Comparison of ENCODE assay signal across 2 cellular contexts in the genomic region with DNA sequence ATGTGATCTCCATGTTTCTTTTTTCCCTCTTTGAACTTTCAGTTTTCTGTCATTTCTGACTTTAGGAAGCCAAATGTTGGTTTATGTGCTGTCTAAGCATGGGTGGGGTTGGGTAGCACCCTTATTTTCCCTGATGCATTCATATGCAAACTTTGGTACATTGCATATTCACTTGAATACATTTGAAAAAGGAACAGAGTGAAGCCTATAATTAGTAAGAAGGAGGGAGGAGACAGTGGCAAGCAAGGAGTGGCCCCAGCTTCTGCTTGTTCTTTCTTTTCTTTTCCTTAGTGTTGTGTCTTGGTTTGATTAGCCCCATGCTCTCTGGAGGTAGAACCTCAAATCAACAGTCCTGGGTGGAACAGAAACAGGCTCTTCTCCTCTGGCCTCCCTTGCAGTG.
TF ChIP-seq lines count a peak whose summit lies in the region.

No MANE protein-coding gene starts in this region.

TF ChIP-seq in H1, 55 proteins besides CTCF, POLR2A, EP300 and RAD21:
- TF ChIP-seq CBX8 (IDR thresholded peaks at IDR 0.05; ENCODE audit: borderline replicate concordance, low read depth, low read length) (no peak), KDM5A (IDR thresholded peaks at IDR 0.05; ENCODE audit: low read length) (no peak), RNF2 (IDR thresholded peaks at IDR 0.05; ENCODE audit: borderline replicate concordance, low read depth, low read length, missing control alignments, poor library complexity, severe bottlenecking) (no peak), CHD2 (IDR thresholded peaks at IDR 0.05; ENCODE audit: low read length) (no peak), TAF7 (optimal IDR thresholded peaks at IDR 0.05; ENCODE audit: borderline replicate concordance, low read depth, low read length) (no peak), JUN (IDR thresholded peaks at IDR 0.05; ENCODE audit: low read depth, low read length) (no peak), POLR2AphosphoS5 (IDR thresholded peaks at IDR 0.05; ENCODE audit: low read depth, low read length) (no peak), KDM1A (IDR thresholded peaks at IDR 0.05; ENCODE audit: borderline replicate concordance, low read length) (no peak), TAF1 (IDR thresholded peaks at IDR 0.05; ENCODE audit: low read depth, low read length) (no peak), RBBP5 (IDR thresholded peaks at IDR 0.05; ENCODE audit: borderline replicate concordance, low read depth, low read length) (no peak), SP2 (IDR thresholded peaks at IDR 0.05; ENCODE audit: low read length) (no peak), SRF (IDR thresholded peaks at IDR 0.05; ENCODE audit: low read depth, low read length) (no peak), RXRA (IDR thresholded peaks at IDR 0.05; ENCODE audit: insufficient read depth, low read depth, low read length) (no peak), ZNF274 (IDR thresholded peaks at IDR 0.05; ENCODE audit: borderline replicate concordance, extremely low read depth, low read length) (no peak), CBX5 (IDR thresholded peaks at IDR 0.05; ENCODE audit: low read depth, low read length) (no peak), NANOG (IDR thresholded peaks at IDR 0.05; ENCODE audit: insufficient read depth, low read depth, low read length, poor library complexity, severe bottlenecking) (no peak), NRF1 (IDR thresholded peaks at IDR 0.05; ENCODE audit: low read depth, low read length) (no peak), MAFK (IDR thresholded peaks at IDR 0.05; ENCODE audit: low read depth, low read length) (no peak), CREB1 (IDR thresholded peaks at IDR 0.05) (no peak), TEAD4 (IDR thresholded peaks at IDR 0.05; ENCODE audit: low read depth, low read length) (no peak)

TF ChIP-seq in SK-N-SH treated with all-trans-retinoic acid at 6 μM for 48 hours, 23 proteins besides CTCF, POLR2A, EP300 and RAD21:
- TF ChIP-seq, protein P1, sequence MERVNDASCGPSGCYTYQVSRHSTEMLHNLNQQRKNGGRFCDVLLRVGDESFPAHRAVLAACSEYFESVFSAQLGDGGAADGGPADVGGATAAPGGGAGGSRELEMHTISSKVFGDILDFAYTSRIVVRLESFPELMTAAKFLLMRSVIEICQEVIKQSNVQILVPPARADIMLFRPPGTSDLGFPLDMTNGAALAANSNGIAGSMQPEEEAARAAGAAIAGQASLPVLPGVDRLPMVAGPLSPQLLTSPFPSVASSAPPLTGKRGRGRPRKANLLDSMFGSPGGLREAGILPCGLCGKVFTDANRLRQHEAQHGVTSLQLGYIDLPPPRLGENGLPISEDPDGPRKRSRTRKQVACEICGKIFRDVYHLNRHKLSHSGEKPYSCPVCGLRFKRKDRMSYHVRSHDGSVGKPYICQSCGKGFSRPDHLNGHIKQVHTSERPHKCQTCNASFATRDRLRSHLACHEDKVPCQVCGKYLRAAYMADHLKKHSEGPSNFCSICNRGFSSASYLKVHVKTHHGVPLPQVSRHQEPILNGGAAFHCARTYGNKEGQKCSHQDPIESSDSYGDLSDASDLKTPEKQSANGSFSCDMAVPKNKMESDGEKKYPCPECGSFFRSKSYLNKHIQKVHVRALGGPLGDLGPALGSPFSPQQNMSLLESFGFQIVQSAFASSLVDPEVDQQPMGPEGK (CRISPR knock-in tag; IDR thresholded peaks at IDR 0.05; ENCODE audit: borderline replicate concordance), result no peak
- no peak for TF ChIP-seq ZFP3 (CRISPR knock-in tag; IDR thresholded peaks at IDR 0.05)
- no peak for TF ChIP-seq ZNF70 (CRISPR knock-in tag; IDR thresholded peaks at IDR 0.05)
